27 cellular contexts compared by ENCODE assay signal in genomic region chr7:22093936-22094335, GRCh38.
"Had no signal": no experiment of that assay in that cellular context is flagged by ENCODE, and none has a peak within 500 bp of the region (broad histone marks: within the 10 kb centered on the region; RNA-seq: fewer than 3 reads in every experiment).

No MANE protein-coding gene starts in this region.

- DNase-seq: activated CD4-positive, alpha-beta memory T cell treated with anti-CD3 and anti-CD28 coated beads for 36 hours; activated CD4-positive, alpha-beta T cell treated with anti-CD3 and anti-CD28 coated beads, Interleukin-2, amount 10 ng/mL, durations not matched to agents 24 days and 14 days; activated CD4-positive, CD25-positive, alpha-beta regulatory T cell treated with anti-CD3 and anti-CD28 coated beads, Interleukin-2, amount 50 U/mL, for 72 hours; activated CD8-positive, alpha-beta memory T cell treated with anti-CD3 and anti-CD28 coated beads, Interleukin-2, amount 50 U/mL, for 4 hours; activated gamma-delta T cell; activated naive CD4-positive, alpha-beta T cell treated with anti-CD3 and anti-CD28 coated beads, Interleukin-2, amount 10 ng/mL, durations not matched to agents 7 days and 5 days; activated T-cell treated with anti-CD3 and anti-CD28 coated beads, Interleukin-2, amount 50 U/mL, for 24 hours; amygdala; central memory CD4-positive, alpha-beta T cell; endodermal cell; foreskin keratinocyte; heart right ventricle; left lung; mucosa of descending colon; naive B cell; nucleus accumbens; pancreas; retina; stimulated activated CD4-positive, alpha-beta T cell treated with anti-CD3 and anti-CD28 coated beads, Interleukin-2, amount 100 ng/mL, for 48 hours; stimulated activated naive CD4-positive, alpha-beta T cell treated with Interleukin-2 at 50 U/mL for 16 hours; T-helper 17 cell; T1000 had no signal

- H3K9me3 ChIP-seq: breast epithelium, heart right ventricle, left lung, mucosa of descending colon, pancreas, prostate gland, tibial nerve had no signal

- H3K9me3 Mint-ChIP-seq: activated CD4-positive, alpha-beta memory T cell treated with anti-CD3 and anti-CD28 coated beads for 36 hours; activated CD4-positive, alpha-beta T cell treated with anti-CD3 and anti-CD28 coated beads, Interleukin-2, amount 10 ng/mL, durations not matched to agents 24 days and 14 days; activated naive CD4-positive, alpha-beta T cell treated with anti-CD3 and anti-CD28 coated beads, Interleukin-2, amount 10 ng/mL, durations not matched to agents 7 days and 5 days; activated T-cell treated with anti-CD3 and anti-CD28 coated beads, Interleukin-2, amount 50 U/mL, for 24 hours; dendritic cell treated with granulocyte-macrophage colony-stimulating factor and Interleukin-4, amounts not matched to agents 40 ng/mL and 50 ng/mL, for 4 days had no signal

- H3K27me3 ChIP-seq: breast epithelium, heart right ventricle, left lung, pancreas, tibial nerve had no signal

- H3K4me1 ChIP-seq: breast epithelium, foreskin keratinocyte, pancreas, prostate gland had no signal

- H3K4me3 ChIP-seq: breast epithelium, heart right ventricle, left lung, mucosa of descending colon, pancreas, prostate gland, tibial nerve had no signal

- H3K36me3 ChIP-seq: breast epithelium, heart right ventricle, left lung, pancreas, prostate gland, tibial nerve had no signal

- H3K36me3 Mint-ChIP-seq: activated CD4-positive, alpha-beta memory T cell treated with anti-CD3 and anti-CD28 coated beads for 36 hours; activated naive CD4-positive, alpha-beta T cell treated with anti-CD3 and anti-CD28 coated beads, Interleukin-2, amount 10 ng/mL, durations not matched to agents 7 days and 5 days; naive B cell had no signal

- ATAC-seq: esophagus mucosa, left lung, mucosa of descending colon, T-helper 17 cell had no signal

- H3K27ac ChIP-seq: foreskin keratinocyte, heart right ventricle, left lung, pancreas, prostate gland had no signal

- H3K27ac Mint-ChIP-seq: activated CD4-positive, alpha-beta memory T cell treated with anti-CD3 and anti-CD28 coated beads for 36 hours; activated CD4-positive, alpha-beta T cell treated with anti-CD3 and anti-CD28 coated beads, Interleukin-2, amount 10 ng/mL, durations not matched to agents 24 days and 14 days; activated naive CD4-positive, alpha-beta T cell treated with anti-CD3 and anti-CD28 coated beads, Interleukin-2, amount 10 ng/mL, durations not matched to agents 7 days and 5 days; activated T-cell treated with anti-CD3 and anti-CD28 coated beads, Interleukin-2, amount 50 U/mL, for 24 hours; dendritic cell treated with granulocyte-macrophage colony-stimulating factor and Interleukin-4, amounts not matched to agents 40 ng/mL and 50 ng/mL, for 4 days; endodermal cell; T-helper 17 cell had no signal
